8 cellular contexts compared by ENCODE assay signal in genomic region chrX:73944582-73944947, GRCh38.
DNase-seq lines count a peak whose midpoint lies in the region; ATAC-seq, FAIRE-seq and TF ChIP-seq lines count a peak whose summit lies in the region.

No MANE protein-coding gene starts in this region.

- DNase-seq in A549 (ENCODE audit: low read depth in 1 of 2, low spot score in 1 of 2) = no peak
- DNase-seq in activated B cell treated with CpG ODN at 0.5 μM for 24 hours = no peak
- no peak for DNase-seq in right cardiac atrium
- no peak for DNase-seq in spleen
- DNase-seq in activated gamma-delta T cell treated with Interleukin-2 at 50 U/mL for 16 hours = no peak
- no peak for DNase-seq in NCI-H226
- no peak for DNase-seq in AG20443 (ENCODE audit: low spot score)

- H3K27ac ChIP-seq in A549 = peak overlapping the region; percentile 91 to 95
- H3K27ac ChIP-seq in right cardiac atrium (ENCODE audit: low read length) = no peak overlapping the region
- peak overlapping the region; percentile 85 to 90 (median 88) for H3K27ac ChIP-seq in spleen

- TF ChIP-seq CTCF in A549 (IDR thresholded peaks at IDR 0.05) = no peak
- no peak for TF ChIP-seq CTCF in activated B cell treated with CpG ODN at 0.5 μM for 24 hours (IDR thresholded peaks at IDR 0.05)
- TF ChIP-seq CTCF in spleen (IDR thresholded peaks at IDR 0.05 in 8 of 11, conservative IDR thresholded peaks at IDR 0.05 in 3 of 11) = no peak

- peak overlapping the region; percentile 95 for H3K4me3 Mint-ChIP-seq in activated B cell treated with CpG ODN at 0.5 μM for 24 hours

- peak overlapping the region; percentile 87 for H3K4me2 ChIP-seq in A549

- POLR2A ChIA-PET in A549 (lab: Yijun Ruan, JAX) (interaction anchor here (0.6 kb wide), 1 partner anchor 293 kb away, joined by 3 read pairs; no protein-coding TSS in a partner anchor), activated B cell treated with CpG ODN at 0.5 μM for 24 hours (lab: Charles Lee) (interaction anchor here (0.6 kb wide), 2 partner anchors 348 to 386 kb away, joined by 3 to 5 read pairs; no protein-coding TSS in a partner anchor)

- peaks cover 15% of the 10 kb centered on the region for H3K36me3 Mint-ChIP-seq in activated B cell treated with CpG ODN at 0.5 μM for 24 hours (ENCODE audit: low read depth)

- H3K36me3 ChIP-seq in spleen = peaks cover 0 to 32% (median 13%) of the 10 kb centered on the region in 6 donors

- H3K9me3 Mint-ChIP-seq in activated B cell treated with CpG ODN at 0.5 μM for 24 hours = no peaks in the 10 kb centered on the region

- TF ChIP-seq EP300 in A549 (IDR thresholded peaks at IDR 0.05) = no peak

- WGBS in A549 (ENCODE audit: missing lambda C conversion rate) = 3% methylated on average over 8 of the region's 8 CpGs
- under 1% methylated on average over 8 of the region's 8 CpGs for WGBS in right cardiac atrium
- 0 to 1% (median 1%) methylated on average over 8 of the region's 8 CpGs for WGBS in spleen, 5 donors

- CTCF ChIA-PET in A549 (lab: Yijun Ruan, JAX) = no interaction called here
- CTCF ChIA-PET in activated B cell treated with CpG ODN at 0.5 μM for 24 hours (lab: Charles Lee) = no interaction called here

- H3K9me3 ChIP-seq in A549 (no peaks in the 10 kb centered on the region), right cardiac atrium (ENCODE audit: control insufficient read depth, low read length) (no peaks in the 10 kb centered on the region), spleen (no peaks in the 10 kb centered on the region)

- peak in 1 of 2 experiments; percentile 62; a peak in 3 of 6 replicates for ATAC-seq in A549
- ATAC-seq in GM19395 (IDR thresholded peaks at IDR 0.05; ENCODE audit: unreplicated experiment) = peak; percentile 19
- no peak for ATAC-seq in activated B cell treated with CpG ODN at 0.5 μM for 24 hours (ENCODE audit: low read depth)
- peak in 1 of 2 donors; percentile 25 for ATAC-seq in right cardiac atrium

- H3K27me3 ChIP-seq in right cardiac atrium (ENCODE audit: control insufficient read depth, insufficient read depth) (no peaks in the 10 kb centered on the region), spleen (replicated peaks in 1 of 7) (no peaks in the 10 kb centered on the region)

- FAIRE-seq in A549 (lab: Jason Lieb, UNC) = no peak

- H3K4me1 Mint-ChIP-seq in activated B cell treated with CpG ODN at 0.5 μM for 24 hours = peaks cover 21% of the 10 kb centered on the region

- TF ChIP-seq POLR2A in A549 (IDR thresholded peaks at IDR 0.05; ENCODE audit: low read length) = no peak
- TF ChIP-seq POLR2A in spleen (IDR thresholded peaks at IDR 0.05) = no peak

- no peaks in the 10 kb centered on the region for H3K27me3 Mint-ChIP-seq in activated B cell treated with CpG ODN at 0.5 μM for 24 hours

- H3K4me3 ChIP-seq in A549 (peak overlapping the region; percentile 77), right cardiac atrium (ENCODE audit: low read length) (peak overlapping the region; percentile 78), spleen (peak overlapping the region; percentile 57 to 95 (median 71))

- TF ChIP-seq RAD21 in A549 (conservative IDR thresholded peaks at IDR 0.05 in 1 of 2, IDR thresholded peaks at IDR 0.05 in 1 of 2) = no peak

- H3K4me1 ChIP-seq in A549 (peaks cover 17% of the 10 kb centered on the region), right cardiac atrium (ENCODE audit: control insufficient read depth, insufficient read depth, low read length) (no peaks in the 10 kb centered on the region), spleen (peaks cover 14 to 37% (median 28%) of the 10 kb centered on the region in 6 donors)

- H3K27ac Mint-ChIP-seq in activated B cell treated with CpG ODN at 0.5 μM for 24 hours = peak overlapping the region; percentile 94

- intact Hi-C loops in activated B cell treated with CpG ODN at 0.5 μM for 24 hours (cut with micrococcal nuclease) = loop anchor here (1.0 to 2.0 kb wide), 4 partner anchors 348 to 1372 kb away; partner anchors contain the start of genes CHIC1, HDAC8 and RLIM
- intact Hi-C loops in right cardiac atrium (cut with DNase I) = no loop called here
- intact Hi-C loops in spleen (cut with DNase I; ENCODE audit: low total_unique reads) = no loop called here

TF ChIP-seq in A549, 52 proteins besides CTCF, POLR2A, EP300 and RAD21:
- TF ChIP-seq RFX5 (IDR thresholded peaks at IDR 0.05) = no peak
- TF ChIP-seq BHLHE40 (IDR thresholded peaks at IDR 0.05; ENCODE audit: low read depth, low read length) = no peak
- TF ChIP-seq FOSL2 (IDR thresholded peaks at IDR 0.05) = no peak
- no peak for TF ChIP-seq FOSL2 (CRISPR knock-in tag; IDR thresholded peaks at IDR 0.05)
- peak; percentile 50; the same call in 1 of the 2 replicates for TF ChIP-seq KDM5A (IDR thresholded peaks at IDR 0.05)
